In genomic region chr3:193033381-193033780, GRCh38 we compare ENCODE assay signal across 5 cellular contexts.
"Had no signal": no experiment of that assay in that cellular context is flagged by ENCODE, and none has a peak within 500 bp of the region (broad histone marks: within the 10 kb centered on the region; RNA-seq: fewer than 3 reads in every experiment).

No MANE protein-coding gene starts in this region.

- H3K4me3 Mint-ChIP-seq: GM23338, H9 had no signal

- H3K9me3 Mint-ChIP-seq: GM23338 had no signal

- H3K4me3 ChIP-seq: GM23338, K562 had no signal

- DNase-seq: H9, HCEC 1CT, IMR-90 had no signal

- H3K27ac Mint-ChIP-seq: GM23338, H9 had no signal

- ATAC-seq: GM23338, K562 had no signal
